ENCODE assay signal across 22 cellular contexts in the genomic region with DNA sequence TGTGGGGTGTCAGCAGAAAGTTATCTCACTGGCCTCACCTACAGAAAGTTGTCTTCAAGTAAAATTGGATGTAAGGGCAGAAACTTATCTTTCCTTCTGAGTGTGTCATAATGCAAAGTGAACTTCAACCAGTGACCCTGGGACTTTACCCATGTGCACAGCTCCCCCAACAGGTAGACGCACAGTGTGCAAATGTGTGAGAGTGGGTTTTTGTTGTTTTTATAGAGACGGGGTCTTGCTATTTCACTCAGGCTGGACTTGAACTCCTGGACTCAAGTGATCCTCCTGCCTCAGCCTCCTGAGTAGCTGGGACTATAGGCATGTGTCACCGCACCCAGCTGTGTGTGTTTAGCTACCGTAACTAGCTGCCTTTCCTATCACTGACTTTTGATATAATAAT. TPM values are rescaled to one million over a fixed set of nuclear protein-coding genes. Genes with fewer than 3 reads are reported as not detected.
DNase-seq lines count a peak whose midpoint lies in the region; ATAC-seq, FAIRE-seq and TF ChIP-seq lines count a peak whose summit lies in the region.
"Had no signal": no experiment of that assay in that cellular context is flagged by ENCODE, and none has a peak within 500 bp of the region (broad histone marks: within the 10 kb centered on the region; RNA-seq: fewer than 3 reads in every experiment).

No MANE protein-coding gene starts in this region.

- POLR2A ChIA-PET in SK-N-SH (lab: Yijun Ruan, JAX) (interaction anchor here (1.8 kb wide), 1 partner anchor 12 kb away, joined by 5 read pairs; no protein-coding TSS in a partner anchor), GM12878 (lab: Charles Lee) (interaction anchor here (1.2 kb wide), 1 partner anchor 12 kb away, joined by 5 read pairs; no protein-coding TSS in a partner anchor)

- no peak overlapping the region for H3K9ac ChIP-seq in SK-N-SH
- H3K9ac ChIP-seq in Loucy (ENCODE audit: low read depth, low read length, poor library complexity, severe bottlenecking) = peak overlapping the region; percentile 50
- no peak overlapping the region for H3K9ac ChIP-seq in GM12878 (ENCODE audit: control insufficient read depth, insufficient read depth, low read length)
- H3K9ac ChIP-seq: GM23248 had no signal

- H2AFZ ChIP-seq in SK-N-SH (ENCODE audit: low read depth) (no peak overlapping the region), Loucy (ENCODE audit: low read length) (no peak overlapping the region), GM12878 (ENCODE audit: control insufficient read depth, low read depth, low read length) (no peak overlapping the region)
- H2AFZ ChIP-seq: GM23248 had no signal

- in situ Hi-C loops in GM12878 (cut with MboI) = no loop called here

- intact Hi-C loops in GM12878 (cut with micrococcal nuclease; ENCODE audit: unreplicated experiment) = no loop called here

- TF ChIP-seq RAD21 in SK-N-SH (IDR thresholded peaks at IDR 0.05; ENCODE audit: low read length) = peak; percentile 40
- 0 out of 2 replicates have a peak, but pooled peaks have one; percentile 2 for TF ChIP-seq RAD21 in GM12878 (IDR thresholded peaks at IDR 0.05; ENCODE audit: insufficient read depth, low read depth, low read length)

- peaks cover 13% of the 10 kb centered on the region for H3F3A ChIP-seq in SK-N-SH (replicated peaks; ENCODE audit: insufficient read depth)
- no peaks in the 10 kb centered on the region for H3F3A ChIP-seq in Loucy (ENCODE audit: low read depth)

- no TSS peak for BruUV-seq in GM12878 (replicated peaks; lab: Mats Ljungman, UMichigan)

- FAIRE-seq in GM12878 (lab: Jason Lieb, UNC) (no peak), small intestine (lab: Jason Lieb, UNC) (no peak)

- H4K20me1 ChIP-seq in SK-N-SH (ENCODE audit: insufficient read depth) (no peaks in the 10 kb centered on the region), Loucy (ENCODE audit: insufficient read depth, low read length, poor library complexity, severe bottlenecking) (peaks cover 29% of the 10 kb centered on the region), GM12878 (ENCODE audit: control insufficient read depth, insufficient read depth) (no peaks in the 10 kb centered on the region)

- H3K36me3 ChIP-seq in SK-N-SH (replicated peaks in 1 of 2; ENCODE audit: control insufficient read depth in 1 of 2, insufficient read depth in 2 of 2, low read length in 1 of 2) (no peaks in the 10 kb centered on the region), Loucy (ENCODE audit: insufficient read depth, low read length) (no peaks in the 10 kb centered on the region), GM12878 (ENCODE audit: control insufficient read depth in 2 of 2, insufficient read depth in 2 of 2, low read length in 1 of 2) (no peaks in the 10 kb centered on the region), small intestine (ENCODE audit: control insufficient read depth in 2 of 2, insufficient read depth in 2 of 2, low read length in 2 of 2) (no peaks in the 10 kb centered on the region)
- H3K36me3 ChIP-seq: left lung, tibial nerve had no signal

- RAD21 ChIA-PET in GM12878 (lab: Charles Lee; ENCODE audit: unreplicated experiment) = interaction anchor here (1.0 to 2.3 kb wide), 5 partner anchors 12 to 37 kb away, joined by 3 to 17 read pairs (median 7); no protein-coding TSS in a partner anchor

- no peaks in the 10 kb centered on the region for H3K9me2 ChIP-seq in SK-N-SH
- no peaks in the 10 kb centered on the region for H3K9me2 ChIP-seq in Loucy (replicated peaks; ENCODE audit: low read depth, low read length)

- 98% methylated on average over 3 of the region's 4 CpGs for WGBS in SK-N-SH (ENCODE audit: low lambda C conversion rate)
- 89% methylated on average over 4 of the region's 4 CpGs for WGBS in GM12878 (ENCODE audit: insufficient coverage, insufficient replicate concordance, low lambda C conversion rate, missing lambda C conversion rate)
- WGBS in small intestine, 3 donors = 42 to 80% (median 45%) methylated on average over 4 of the region's 4 CpGs

- TF ChIP-seq EP300 in SK-N-SH (IDR thresholded peaks at IDR 0.05; ENCODE audit: borderline replicate concordance in 1 of 2, low read depth in 1 of 2, low read length in 1 of 2) (no peak), GM12878 (IDR thresholded peaks at IDR 0.05; ENCODE audit: borderline replicate concordance in 1 of 2, control insufficient read depth in 1 of 2, low read depth in 2 of 2, low read length in 2 of 2) (no peak)

- ATAC-seq in SK-N-SH treated with all-trans-retinoic acid at 6 μM for 48 hours (no peak), GM12878 (no peak), GM18520 (IDR thresholded peaks at IDR 0.05; ENCODE audit: unreplicated experiment) (no peak), GM21786 (IDR thresholded peaks at IDR 0.05; ENCODE audit: unreplicated experiment) (no peak)
- ATAC-seq: activated CD4-positive, alpha-beta T cell treated with anti-CD3 and anti-CD28 coated beads for 36 hours; left lung had no signal

- peaks cover 8 to 9% of the 10 kb centered on the region in 2 experiments; a peak in 2 of 4 replicates for H3K4me1 ChIP-seq in SK-N-SH (ENCODE audit: control insufficient read depth in 1 of 2, insufficient read depth in 2 of 2, low read depth in 1 of 2, low read length in 1 of 2)
- H3K4me1 ChIP-seq in Loucy (ENCODE audit: insufficient read depth, low read length, poor library complexity, severe bottlenecking) = peaks cover 52% of the 10 kb centered on the region
- peaks cover 11% of the 10 kb centered on the region for H3K4me1 ChIP-seq in GM12878 (ENCODE audit: control insufficient read depth, insufficient read depth, low read length)
- H3K4me1 ChIP-seq in small intestine (ENCODE audit: control insufficient read depth in 2 of 2, insufficient read depth in 1 of 2, low read depth in 1 of 2, low read length in 1 of 2) = no peaks in the 10 kb centered on the region

- TF ChIP-seq CTCF in SK-N-SH (IDR thresholded peaks at IDR 0.05) (no peak), Loucy (conservative IDR thresholded peaks at IDR 0.05; ENCODE audit: low read length) (peak; percentile 76), GM12878 (IDR thresholded peaks at IDR 0.05 in 2 of 3, conservative IDR thresholded peaks at IDR 0.05 in 1 of 3; ENCODE audit: control insufficient read depth in 2 of 3, extremely low read depth in 1 of 3, insufficient read depth in 1 of 3, low read depth in 3 of 3, low read length in 3 of 3) (peak in 1 of 3 experiments; percentile 15; a peak in 1 of 6 replicates)

- H3K4me3 ChIP-seq in SK-N-SH (ENCODE audit: low read depth in 2 of 2, low read length in 1 of 2) (no peak overlapping the region), Loucy (ENCODE audit: low read length, poor library complexity, severe bottlenecking) (peak overlapping the region; percentile 54), GM12878 (no peak overlapping the region), small intestine (ENCODE audit: low read depth in 1 of 2, low read length in 2 of 2) (no peak overlapping the region)
- H3K4me3 ChIP-seq: GM23248, left lung, tibial nerve had no signal

- H3K27ac ChIP-seq in SK-N-SH (ENCODE audit: low read depth in 2 of 2, low read length in 1 of 2) (no peak overlapping the region), GM12878 (ENCODE audit: control insufficient read depth, insufficient read depth) (no peak overlapping the region), small intestine (ENCODE audit: low read depth in 1 of 2, low read length in 1 of 2) (peak overlapping the region in 1 of 2 donors; percentile 63)
- H3K27ac ChIP-seq: GM23248, left lung, tibial nerve had no signal

- SMC1A ChIA-PET in GM12878 (lab: Charles Lee; ENCODE audit: uncharacterized antibody, unreplicated experiment) = interaction anchor here (1.9 to 4.0 kb wide), 2 partner anchors 13 to 87 kb away, joined by 4 to 45 read pairs; no protein-coding TSS in a partner anchor

- no peak for TF ChIP-seq POLR2A in GM12878 (IDR thresholded peaks at IDR 0.05; ENCODE audit: low read depth, low read length)

- no peaks in the 10 kb centered on the region for H3K27me3 ChIP-seq in SK-N-SH (ENCODE audit: insufficient read depth)
- H3K27me3 ChIP-seq in Loucy (ENCODE audit: insufficient read depth, low read length, poor library complexity, severe bottlenecking) = no peaks in the 10 kb centered on the region
- H3K27me3 ChIP-seq in GM12878 (replicated peaks in 1 of 2; ENCODE audit: control insufficient read depth in 2 of 2, insufficient read depth in 2 of 2, low read length in 1 of 2) = no peaks in the 10 kb centered on the region
- H3K27me3 ChIP-seq in small intestine (ENCODE audit: control insufficient read depth in 2 of 2, insufficient read depth in 2 of 2, low read length in 2 of 2) = no peaks in the 10 kb centered on the region

- H3K9me3 ChIP-seq in SK-N-SH (no peaks in the 10 kb centered on the region), Loucy (ENCODE audit: insufficient read depth, low read depth, low read length) (no peaks in the 10 kb centered on the region), GM12878 (replicated peaks; ENCODE audit: control insufficient read depth, insufficient read depth, low read length) (no peaks in the 10 kb centered on the region), small intestine (ENCODE audit: control insufficient read depth, low read depth) (no peaks in the 10 kb centered on the region)
- H3K9me3 ChIP-seq: left lung, tibial nerve had no signal

- DNase-seq in SK-N-SH (no peak), GM12878 (ENCODE audit: low read depth, low spot score) (no peak), small intestine (peak; percentile 78), retina (no peak)
- DNase-seq: 8988T; activated CD4-positive, alpha-beta T cell treated with anti-CD3 and anti-CD28 coated beads for 36 hours; activated gamma-delta T cell treated with Interleukin-2 at 50 U/mL for 16 hours; amygdala; DMS153; foreskin fibroblast; GM23248; left lung; NCI-H187; NCI-H510A; stimulated activated CD4-positive, alpha-beta T cell treated with anti-CD3 and anti-CD28 coated beads, Interleukin-15, amount 100 ng/mL, for 24 hours; stimulated activated naive CD4-positive, alpha-beta T cell; T1000 had no signal

- peaks cover 72% of the 10 kb centered on the region for H3K79me2 ChIP-seq in SK-N-SH (ENCODE audit: insufficient read depth)
- H3K79me2 ChIP-seq in Loucy (ENCODE audit: insufficient read depth, low read length) = peaks cover 74% of the 10 kb centered on the region
- peaks cover 19% of the 10 kb centered on the region for H3K79me2 ChIP-seq in GM12878 (ENCODE audit: control insufficient read depth, insufficient read depth, low read length)

- CTCF ChIA-PET in SK-N-SH (lab: Yijun Ruan, JAX) = interaction anchor here (0.6 to 18.9 kb wide), 13 partner anchors 9 to 85 kb away, joined by 3 to 234 read pairs (median 4); no protein-coding TSS in a partner anchor
- CTCF ChIA-PET in GM12878 (lab: Yijun Ruan, JAX) = interaction anchor here (0.5 to 24.4 kb wide), 10 partner anchors 6 to 1453 kb away, joined by 3 to 885 read pairs (median 3); partner anchors contain the start of genes KAZALD1, PDZD7 and SFXN3

- no peak overlapping the region for H3K4me2 ChIP-seq in SK-N-SH
- H3K4me2 ChIP-seq in Loucy (ENCODE audit: low read depth, low read length, poor library complexity, severe bottlenecking) = peak overlapping the region; percentile 73
- no peak overlapping the region for H3K4me2 ChIP-seq in GM12878 (ENCODE audit: control insufficient read depth, insufficient read depth)

RNA-seq across cellular contexts. Expression of gene KAZALD1, which starts 6.4 kb away (rescaled TPM):
- 1.9 and 3.0 TPM in 2 replicates for polyA plus RNA-seq in SK-N-SH (2012; rRNA removed)
- polyA plus RNA-seq in SK-N-SH (2012; cell fraction: cytosol; rRNA removed) = 0.84 and 1.4 TPM in 2 replicates
- polyA plus RNA-seq in SK-N-SH (2012; cell fraction: nucleus; rRNA removed) = 6.2 and 8.4 TPM in 2 replicates
- total RNA-seq in GM12878 (2013; cell fraction: nucleolus; rRNA removed) = 4.8 and 6.2 TPM in 2 replicates
- total RNA-seq in GM12878 (2014; rRNA removed) = 2.3 and 2.8 TPM in 2 replicates
- 2.1 and 3.3 TPM in 2 replicates for total RNA-seq in GM12878 (2014; rRNA removed; fragmentation: Illumina TruSeq; extraction: Trizol)
- 4.3 and 4.7 TPM in 2 replicates for total RNA-seq in GM12878 (2021)
- 0.58 TPM for polyA plus RNA-seq in GM12878 (2011; ENCODE audit: low read depth)
- polyA plus RNA-seq in GM12878 (2011; rRNA removed) = 1.1 and 2.2 TPM in 2 replicates
- 2.7 and 4.4 TPM in 2 replicates for polyA plus RNA-seq in GM12878 (2011; cell fraction: cytosol; rRNA removed)
- polyA plus RNA-seq in GM12878 (2011; cell fraction: nucleus; rRNA removed) = 7.6 and 12.3 TPM in 2 replicates
- 0.80 and 1.7 TPM in 2 replicates for polyA plus RNA-seq in GM12878 (2012)
- polyA plus RNA-seq in GM12878 (2014; fragmentation: Illumina TruSeq; extraction: Trizol) = 0.90 and 1.0 TPM in 2 replicates
- under 1 TPM; 0.10 to 0.26 TPM for polyA plus RNA-seq in GM12878 (2014; fragmentation: Nextera tagmentation; extraction: Ambion mirVana)
- polyA plus RNA-seq in GM12878 (2014; rRNA removed) = 3.1 and 3.5 TPM in 2 replicates
- polyA plus RNA-seq in GM12878 (2016; fragmentation: Nextera tagmentation; extraction: Ambion mirVana) = 1 to 10 TPM; 1.0 to 1.7 TPM
- 1.2 and 4.7 TPM in 2 replicates for polyA minus RNA-seq in GM12878 (2011; rRNA and poly(A)+ RNA removed)
- 1.6 and 4.1 TPM in 2 replicates for polyA minus RNA-seq in GM12878 (2011; cell fraction: cytosol; rRNA and poly(A)+ RNA removed)
- polyA minus RNA-seq in GM12878 (2011; cell fraction: nucleus; rRNA and poly(A)+ RNA removed) = 6.9 and 15.1 TPM in 2 replicates
- 10 to 100 TPM in 2 of 3 donors, 1 to 10 TPM in 1; 8.1 to 76.0 (median 39.2) TPM for polyA plus RNA-seq in small intestine

RNA-seq across cellular contexts. Expression of gene SFXN3, which starts 24.4 kb away (rescaled TPM):
- 142 and 229 TPM in 2 replicates for polyA plus RNA-seq in SK-N-SH (2012; rRNA removed)
- 44.8 and 65.6 TPM in 2 replicates for polyA plus RNA-seq in SK-N-SH (2012; cell fraction: cytosol; rRNA removed)
- 1,157 and 1,277 TPM in 2 replicates for polyA plus RNA-seq in SK-N-SH (2012; cell fraction: nucleus; rRNA removed)
- 10.8 and 13.6 TPM in 2 replicates for total RNA-seq in GM12878 (2013; cell fraction: nucleolus; rRNA removed)
- 1.1 and 1.2 TPM in 2 replicates for total RNA-seq in GM12878 (2014; rRNA removed)
- 0.63 and 1.1 TPM in 2 replicates for total RNA-seq in GM12878 (2014; rRNA removed; fragmentation: Illumina TruSeq; extraction: Trizol)
- total RNA-seq in GM12878 (2021) = 1.0 and 1.2 TPM in 2 replicates
- polyA plus RNA-seq in GM12878 (2011; ENCODE audit: low read depth) = 1.1 TPM
- polyA plus RNA-seq in GM12878 (2011; rRNA removed) = 8.7 and 11.3 TPM in 2 replicates
- polyA plus RNA-seq in GM12878 (2011; cell fraction: cytosol; rRNA removed) = 14.5 and 15.4 TPM in 2 replicates
- polyA plus RNA-seq in GM12878 (2011; cell fraction: nucleus; rRNA removed) = 29.3 and 42.3 TPM in 2 replicates
- 1.7 and 4.3 TPM in 2 replicates for polyA plus RNA-seq in GM12878 (2012)
- polyA plus RNA-seq in GM12878 (2014; fragmentation: Illumina TruSeq; extraction: Trizol) = 1.3 and 1.7 TPM in 2 replicates
- under 1 TPM; 0.05 to 0.44 TPM for polyA plus RNA-seq in GM12878 (2014; fragmentation: Nextera tagmentation; extraction: Ambion mirVana)
- polyA plus RNA-seq in GM12878 (2014; rRNA removed) = 1.7 and 2.5 TPM in 2 replicates
- 1 to 10 TPM in 1 of 2 experiments, under 1 TPM in 1; 0.56 to 1.2 TPM for polyA plus RNA-seq in GM12878 (2016; fragmentation: Nextera tagmentation; extraction: Ambion mirVana)
- 4.9 and 11.1 TPM in 2 replicates for polyA minus RNA-seq in GM12878 (2011; rRNA and poly(A)+ RNA removed)
- 7.1 and 11.8 TPM in 2 replicates for polyA minus RNA-seq in GM12878 (2011; cell fraction: cytosol; rRNA and poly(A)+ RNA removed)
- polyA minus RNA-seq in GM12878 (2011; cell fraction: nucleus; rRNA and poly(A)+ RNA removed) = 6.2 and 6.5 TPM in 2 replicates
- polyA plus RNA-seq in small intestine = 100 to 1,000 TPM in 1 of 3 donors, 10 to 100 TPM in 2; 35.0 to 104 (median 70.5) TPM

RNA-seq across cellular contexts. Expression of gene PDZD7, which starts 24.5 kb away (rescaled TPM):
- polyA plus RNA-seq in SK-N-SH (2012; rRNA removed) (1.9 and 2.3 TPM in 2 replicates), GM12878 (2011; rRNA removed) (0.01 TPM in 1 of 2 replicates, not detected in the other), GM12878 (2014; fragmentation: Illumina TruSeq; extraction: Trizol) (0.03 TPM in 1 of 2 replicates, not detected in the other), GM12878 (2014; fragmentation: Nextera tagmentation; extraction: Ambion mirVana) (not detected), GM12878 (2014; rRNA removed) (0.03 TPM in 1 of 2 replicates, not detected in the other), GM12878 (2016; fragmentation: Nextera tagmentation; extraction: Ambion mirVana) (under 1 TPM in 1 of 2 experiments, not detected in 1; 0.20 TPM), small intestine (10 to 100 TPM in 2 of 3 donors, 1 to 10 TPM in 1; 3.1 to 38.5 (median 19.2) TPM)
- 0.95 and 1.5 TPM in 2 replicates for polyA plus RNA-seq in SK-N-SH (2012; cell fraction: cytosol; rRNA removed)
- 5.4 and 6.8 TPM in 2 replicates for polyA plus RNA-seq in SK-N-SH (2012; cell fraction: nucleus; rRNA removed)
- not detected in 2 replicates for total RNA-seq in GM12878 (2013; cell fraction: nucleolus; rRNA removed)
- total RNA-seq in GM12878 (2014; rRNA removed) (not detected in 2 replicates), GM12878 (2014; rRNA removed; fragmentation: Illumina TruSeq; extraction: Trizol) (not detected in 2 replicates), GM12878 (2021) (not detected in 2 replicates)
- not detected for polyA plus RNA-seq in GM12878 (2011; ENCODE audit: low read depth)
- 0.01 and 0.02 TPM in 2 replicates for polyA plus RNA-seq in GM12878 (2011; cell fraction: cytosol; rRNA removed)
- polyA plus RNA-seq in GM12878 (2011; cell fraction: nucleus; rRNA removed) = 0.04 and 0.07 TPM in 2 replicates
- polyA plus RNA-seq in GM12878 (2012) = 0.03 TPM in 1 of 2 replicates, not detected in the other
- not detected in 2 replicates for polyA minus RNA-seq in GM12878 (2011; rRNA and poly(A)+ RNA removed)
- not detected in 2 replicates for polyA minus RNA-seq in GM12878 (2011; cell fraction: cytosol; rRNA and poly(A)+ RNA removed)
- 0.12 TPM in 1 of 2 replicates, not detected in the other for polyA minus RNA-seq in GM12878 (2011; cell fraction: nucleus; rRNA and poly(A)+ RNA removed)

RNA-seq across cellular contexts. Expression of gene LZTS2, which starts 55.8 kb away (rescaled TPM):
- polyA plus RNA-seq in SK-N-SH (2012; rRNA removed) = 50.6 and 52.2 TPM in 2 replicates
- polyA plus RNA-seq in SK-N-SH (2012; cell fraction: cytosol; rRNA removed) = 18.5 and 31.3 TPM in 2 replicates
- polyA plus RNA-seq in SK-N-SH (2012; cell fraction: nucleus; rRNA removed) = 105 and 145 TPM in 2 replicates
- total RNA-seq in GM12878 (2013; cell fraction: nucleolus; rRNA removed) = 33.5 and 42.4 TPM in 2 replicates
- 6.2 and 6.7 TPM in 2 replicates for total RNA-seq in GM12878 (2014; rRNA removed)
- 3.8 and 3.9 TPM in 2 replicates for total RNA-seq in GM12878 (2014; rRNA removed; fragmentation: Illumina TruSeq; extraction: Trizol)
- 12.2 and 13.4 TPM in 2 replicates for total RNA-seq in GM12878 (2021)
- polyA plus RNA-seq in GM12878 (2011; ENCODE audit: low read depth) = 3.1 TPM
- polyA plus RNA-seq in GM12878 (2011; rRNA removed) = 7.1 and 11.2 TPM in 2 replicates
- polyA plus RNA-seq in GM12878 (2011; cell fraction: cytosol; rRNA removed) = 21.4 and 22.7 TPM in 2 replicates
- polyA plus RNA-seq in GM12878 (2011; cell fraction: nucleus; rRNA removed) = 73.4 and 102 TPM in 2 replicates
- 9.3 and 11.8 TPM in 2 replicates for polyA plus RNA-seq in GM12878 (2012)
- 1.7 and 3.0 TPM in 2 replicates for polyA plus RNA-seq in GM12878 (2014; fragmentation: Illumina TruSeq; extraction: Trizol)
- polyA plus RNA-seq in GM12878 (2014; fragmentation: Nextera tagmentation; extraction: Ambion mirVana) = under 1 TPM; 0.08 to 0.37 TPM
- 9.9 and 11.9 TPM in 2 replicates for polyA plus RNA-seq in GM12878 (2014; rRNA removed)
- polyA plus RNA-seq in GM12878 (2016; fragmentation: Nextera tagmentation; extraction: Ambion mirVana) = 1 to 10 TPM; 7.7 to 7.9 TPM
- 6.1 and 17.8 TPM in 2 replicates for polyA minus RNA-seq in GM12878 (2011; rRNA and poly(A)+ RNA removed)
- 6.3 and 9.9 TPM in 2 replicates for polyA minus RNA-seq in GM12878 (2011; cell fraction: cytosol; rRNA and poly(A)+ RNA removed)
- 14.6 and 21.9 TPM in 2 replicates for polyA minus RNA-seq in GM12878 (2011; cell fraction: nucleus; rRNA and poly(A)+ RNA removed)
- 10 to 100 TPM; 13.6 to 41.3 (median 16.8) TPM for polyA plus RNA-seq in small intestine

Comparison
In these comparisons a context has a peak if more than half of its experiments do, and no peak if none do; other contexts are left out.
1. Of the 26 proteins assayed by ChIP-seq in both GM12878 and SK-N-SH: peak only in GM12878: none; only in SK-N-SH: none; in both: RAD21; in neither: 24; mixed calls (peak in some experiments, not most) for 1.